8 cellular contexts compared by ENCODE assay signal in the genomic region with DNA sequence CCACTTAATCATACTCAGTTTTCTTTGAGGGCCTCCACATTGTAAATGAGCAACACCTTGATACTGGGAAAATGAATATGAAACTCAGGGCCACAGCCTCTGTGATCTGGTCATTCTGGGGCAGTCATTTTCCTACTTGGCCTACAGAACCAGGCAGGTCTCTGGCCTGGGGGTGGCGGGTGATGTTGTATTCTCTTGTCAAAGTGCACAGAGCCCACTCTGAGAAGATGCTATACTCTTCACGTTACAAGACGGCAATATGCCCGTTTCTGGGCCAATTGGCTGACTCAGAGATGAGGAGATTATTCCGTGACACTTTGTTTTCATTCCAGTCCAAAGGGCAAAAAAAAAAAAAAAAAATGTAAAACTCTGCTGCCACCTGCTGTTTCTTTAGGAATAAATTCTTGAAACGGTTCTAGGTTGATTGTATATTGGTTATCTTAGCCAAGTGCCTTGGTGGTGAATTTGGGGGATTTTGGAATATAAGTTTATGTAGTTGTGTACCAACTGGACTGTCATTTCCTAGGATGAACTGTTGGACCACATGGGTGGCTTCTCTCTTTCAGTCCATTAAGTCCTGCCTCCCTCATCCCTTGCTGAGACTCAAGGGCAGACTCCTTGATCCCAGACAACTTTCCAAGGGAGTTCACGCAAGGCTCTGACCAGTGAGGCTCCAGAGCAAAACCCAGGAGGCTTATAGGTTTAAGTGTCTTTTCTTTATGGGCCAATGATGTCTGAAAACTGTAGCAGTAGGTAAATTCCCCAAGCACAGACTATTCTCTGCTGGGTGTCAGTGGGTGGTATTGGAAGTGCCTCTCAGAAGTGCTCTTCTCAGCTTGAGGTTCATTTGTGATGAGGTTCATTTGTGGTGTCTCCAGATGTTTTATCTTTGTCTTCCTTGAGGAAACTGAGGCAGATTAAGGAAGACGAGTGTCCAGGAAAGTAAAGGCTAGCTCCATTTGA. TPM values are rescaled to one million over a fixed set of nuclear protein-coding genes. Genes with fewer than 3 reads are reported as not detected.
DNase-seq lines count a peak whose midpoint lies in the region; ATAC-seq and TF ChIP-seq lines count a peak whose summit lies in the region.

No MANE protein-coding gene starts in this region.

- no peaks in the 10 kb centered on the region for H3K27me3 ChIP-seq in breast epithelium

- H3K27me3 Mint-ChIP-seq in T-helper 17 cell, result peaks cover 34% of the 10 kb centered on the region

- H3K9me3 ChIP-seq in T-helper 17 cell (ENCODE audit: control insufficient read depth, low read length, poor library complexity, severe bottlenecking) (no peaks in the 10 kb centered on the region), breast epithelium (no peaks in the 10 kb centered on the region)

- peak overlapping the region; percentile 65 to 75 for H3K27ac ChIP-seq in breast epithelium

- no peak for TF ChIP-seq POLR2A in breast epithelium (IDR thresholded peaks at IDR 0.05)

- intact Hi-C loops in breast epithelium (cut with DNase I; ENCODE audit: low total_unique reads), result no loop called here

- no peaks in the 10 kb centered on the region for H3K36me3 ChIP-seq in breast epithelium

- H3K4me3 ChIP-seq in GM12865 (ENCODE audit: low read depth, low read length) (no peak overlapping the region), breast epithelium (peak overlapping the region in 1 of 3 donors; percentile 4)

- peak overlapping the region; percentile 31 for H3K4me3 Mint-ChIP-seq in T-helper 17 cell

- no peaks in the 10 kb centered on the region for H3K4me1 ChIP-seq in breast epithelium

- peaks cover 5% of the 10 kb centered on the region for H3K4me1 Mint-ChIP-seq in T-helper 17 cell

- DNase-seq in A172 (ENCODE audit: low spot score) (peak; percentile 88), GM12865 (ENCODE audit: low read depth) (peak; percentile 54), MV-4-11 (lab: John Stamatoyannopoulos, UW) (peak; percentile 61), T-helper 17 cell (no peak), breast epithelium (ENCODE audit: low spot score in 2 of 2) (peak in 1 of 2 donors; percentile 52), kidney glomerular epithelial cell (lab: John Stamatoyannopoulos, UW) (peak; percentile 76)
- peak in 2 of 3 experiments; percentile 28 to 59 for DNase-seq in stimulated activated CD4-positive, alpha-beta T cell treated with anti-CD3 and anti-CD28 coated beads, TNF-alpha, amount 100 ng/mL, for 24 hours (ENCODE audit: low read depth in 3 of 3)

- peak overlapping the region; percentile 86 for H3K27ac Mint-ChIP-seq in T-helper 17 cell

- ATAC-seq in T-helper 17 cell (peak; percentile 86), HG02973 (IDR thresholded peaks at IDR 0.05; ENCODE audit: unreplicated experiment) (no peak)

- TF ChIP-seq CTCF in GM12865 (IDR thresholded peaks at IDR 0.05; ENCODE audit: insufficient read depth, low read depth, low read length, missing control alignments) (peak; percentile 32), breast epithelium (IDR thresholded peaks at IDR 0.05) (peak; percentile 37 to 75 (median 69))

- H3K36me3 Mint-ChIP-seq in T-helper 17 cell (ENCODE audit: low read depth), result no peaks in the 10 kb centered on the region

RNA-seq across cellular contexts. Expression of gene ADM, which starts 18.2 kb away (rescaled TPM):
- 40.3 and 46.7 TPM in 2 replicates for total RNA-seq in A172 (2014; rRNA removed; shearing (Covaris generic))
- total RNA-seq in T-helper 17 cell (1 to 10 TPM in 1 of 2 donors, under 1 TPM in 1; 0.68 to 2.0 TPM), breast epithelium (100 to 1,000 TPM in 2 of 3 donors, 10 to 100 TPM in 1; 77.1 to 279 (median 252) TPM)

RNA-seq across cellular contexts. Expression of gene SBF2, which starts 29.1 kb away (rescaled TPM):
- 19.6 and 34.7 TPM in 2 replicates for total RNA-seq in A172 (2014; rRNA removed; shearing (Covaris generic))
- total RNA-seq in T-helper 17 cell, result 10 to 100 TPM; 15.5 to 23.1 TPM
- total RNA-seq in breast epithelium, result 10 to 100 TPM; 74.8 to 91.9 (median 88.2) TPM

Comparison
In these comparisons a context has a peak if more than half of its experiments do, and no peak if none do; other contexts are left out.
1. DNase-seq: peak in A172 (single experiment), GM12865 (single experiment), MV-4-11 (single experiment), kidney glomerular epithelial cell (single experiment) and stimulated activated CD4-positive, alpha-beta T cell treated with anti-CD3 and anti-CD28 coated beads, TNF-alpha, amount 100 ng/mL, for 24 hours (2 of 3); none in T-helper 17 cell (0 of 3).
2. RNA of gene ADM, which starts 18.2 kb away (total RNA-seq): 77.1 to 279 TPM in breast epithelium and 40.3 to 46.7 TPM in A172; 0.68 to 2.0 TPM in T-helper 17 cell; every median in the first group is over 10 times any median in the second.